Comparison of ENCODE assay signal across 17 cellular contexts in genomic region chr22:29521526-29521925, GRCh38. TPM values are rescaled to one million over a fixed set of nuclear protein-coding genes. Genes with fewer than 3 reads are reported as not detected.
DNase-seq lines count a peak whose midpoint lies in the region; ATAC-seq and TF ChIP-seq lines count a peak whose summit lies in the region.
"Had no signal": no experiment of that assay in that cellular context is flagged by ENCODE, and none has a peak within 500 bp of the region (broad histone marks: within the 10 kb centered on the region; RNA-seq: fewer than 3 reads in every experiment).

No MANE protein-coding gene starts in this region.

- H3K4me1 ChIP-seq in osteoblast (ENCODE audit: insufficient read depth, low read length) (peaks cover 11% of the 10 kb centered on the region), OCI-LY7 (ENCODE audit: insufficient read depth, low read length, poor library complexity, severe bottlenecking) (no peaks in the 10 kb centered on the region)
- H3K4me1 ChIP-seq: BLaER1 treated with 17β-estradiol and CSF1 and Interleukin-3, amounts not matched to agents 10 nM and 100 nM; HAP-1 had no signal

- H3K4me3 ChIP-seq in brain microvascular endothelial cell (ENCODE audit: low read depth, low read length) (no peak overlapping the region), osteoblast (ENCODE audit: insufficient read depth, low read length) (no peak overlapping the region), OCI-LY7 (ENCODE audit: low read depth, low read length, poor library complexity, severe bottlenecking) (no peak overlapping the region)
- H3K4me3 ChIP-seq: BLaER1 treated with 17β-estradiol and CSF1 and Interleukin-3, amounts not matched to agents 10 nM and 100 nM; HAP-1; K562 had no signal

- H3K4me2 ChIP-seq in osteoblast (ENCODE audit: insufficient read depth, low read length) (no peak overlapping the region), OCI-LY7 (ENCODE audit: low read length) (no peak overlapping the region)
- H3K4me2 ChIP-seq: BLaER1 treated with 17β-estradiol and CSF1 and Interleukin-3, amounts not matched to agents 10 nM and 100 nM had no signal

- no peaks in the 10 kb centered on the region for H3K9me2 ChIP-seq in OCI-LY7 (ENCODE audit: insufficient read depth, low read length)

- intact Hi-C loops in OCI-LY7 (cut with micrococcal nuclease; ENCODE audit: unreplicated experiment) = loop anchor here (10.0 kb wide), 1 partner anchor 217 kb away; the partner anchor contains the start of gene GAS2L1

- no peak for DNase-seq in activated T-cell treated with anti-CD3 and anti-CD28 coated beads, Interleukin-2, amount 50 U/mL, for 24 hours
- DNase-seq in activated T-cell treated with anti-CD3 and anti-CD28 coated beads, Interleukin-2, amount 50 U/mL, for 72 hours = no peak
- no peak for DNase-seq in brain microvascular endothelial cell
- DNase-seq in osteoblast (ENCODE audit: insufficient read length, low spot score, missing footprints) = no peak
- DNase-seq in WTC11 (ENCODE audit: low spot score) = no peak
- DNase-seq in OCI-LY7 (ENCODE audit: low spot score) = no peak
- no peak for DNase-seq in SW480 (ENCODE audit: low spot score)
- DNase-seq in substantia nigra (lab: John Stamatoyannopoulos, UW) = no peak
- DNase-seq: Calu3; CD4-positive, CD25-positive, alpha-beta regulatory T cell; DMS 273 treated with DMSO at 0.1 percent for 48 hours; DMS79 had no signal

- H3K9me3 Mint-ChIP-seq in activated T-cell treated with anti-CD3 and anti-CD28 coated beads, Interleukin-2, amount 50 U/mL, for 24 hours = no peaks in the 10 kb centered on the region
- H3K9me3 Mint-ChIP-seq in activated T-cell treated with anti-CD3 and anti-CD28 coated beads, Interleukin-2, amount 50 U/mL, for 72 hours = no peaks in the 10 kb centered on the region
- H3K9me3 Mint-ChIP-seq in WTC11 = no peaks in the 10 kb centered on the region
- H3K9me3 Mint-ChIP-seq: CD4-positive, CD25-positive, alpha-beta regulatory T cell had no signal

- no peaks in the 10 kb centered on the region for H3K9me3 ChIP-seq in osteoblast (ENCODE audit: low read depth, low read length)
- H3K9me3 ChIP-seq in OCI-LY7 (ENCODE audit: low read length) = no peaks in the 10 kb centered on the region
- H3K9me3 ChIP-seq: BLaER1 treated with 17β-estradiol and CSF1 and Interleukin-3, amounts not matched to agents 10 nM and 100 nM; HAP-1 had no signal

- H3K27me3 ChIP-seq in brain microvascular endothelial cell (replicated peaks) (no peaks in the 10 kb centered on the region), osteoblast (ENCODE audit: insufficient read depth, low read length) (no peaks in the 10 kb centered on the region)
- H3K27me3 ChIP-seq: BLaER1 treated with 17β-estradiol and CSF1 and Interleukin-3, amounts not matched to agents 10 nM and 100 nM had no signal

- peaks cover 95% of the 10 kb centered on the region for H3K36me3 Mint-ChIP-seq in activated T-cell treated with anti-CD3 and anti-CD28 coated beads, Interleukin-2, amount 50 U/mL, for 24 hours (ENCODE audit: low read depth)
- H3K36me3 Mint-ChIP-seq in activated T-cell treated with anti-CD3 and anti-CD28 coated beads, Interleukin-2, amount 50 U/mL, for 72 hours (ENCODE audit: insufficient read depth in 2 of 2) = peaks cover 3 to 13% of the 10 kb centered on the region in 2 donors
- H3K36me3 Mint-ChIP-seq in WTC11 = peaks cover 61% of the 10 kb centered on the region

- no peak overlapping the region for H2AFZ ChIP-seq in osteoblast (ENCODE audit: low read length)
- H2AFZ ChIP-seq in OCI-LY7 (ENCODE audit: low read length) = no peak overlapping the region

- CTCF ChIA-PET in WTC11 (lab: Charles Lee) (no interaction called here), OCI-LY7 (lab: Charles Lee; ENCODE audit: unreplicated experiment) (no interaction called here)

- H3K27ac Mint-ChIP-seq in activated T-cell treated with anti-CD3 and anti-CD28 coated beads, Interleukin-2, amount 50 U/mL, for 24 hours = peak overlapping the region; percentile 1
- H3K27ac Mint-ChIP-seq in activated T-cell treated with anti-CD3 and anti-CD28 coated beads, Interleukin-2, amount 50 U/mL, for 72 hours = no peak overlapping the region
- no peak overlapping the region for H3K27ac Mint-ChIP-seq in WTC11

- H3K27ac ChIP-seq in brain microvascular endothelial cell = peak overlapping the region; percentile 25
- peak overlapping the region; percentile 69 for H3K27ac ChIP-seq in osteoblast (ENCODE audit: low read depth, low read length)
- H3K27ac ChIP-seq in OCI-LY7 (ENCODE audit: low read depth, low read length, poor library complexity, severe bottlenecking) = no peak overlapping the region
- H3K27ac ChIP-seq in substantia nigra (ENCODE audit: low read depth, low read length, poor library complexity, severe bottlenecking) = no peak overlapping the region
- H3K27ac ChIP-seq: 22Rv1, HL-60 had no signal

- H3K4me1 Mint-ChIP-seq in activated T-cell treated with anti-CD3 and anti-CD28 coated beads, Interleukin-2, amount 50 U/mL, for 24 hours (ENCODE audit: low read depth) = no peaks in the 10 kb centered on the region
- no peaks in the 10 kb centered on the region for H3K4me1 Mint-ChIP-seq in activated T-cell treated with anti-CD3 and anti-CD28 coated beads, Interleukin-2, amount 50 U/mL, for 72 hours (ENCODE audit: low read depth)
- H3K4me1 Mint-ChIP-seq in WTC11 = no peaks in the 10 kb centered on the region
- H3K4me1 Mint-ChIP-seq: CD4-positive, CD25-positive, alpha-beta regulatory T cell had no signal

- H3K79me2 ChIP-seq in osteoblast (ENCODE audit: insufficient read depth, low read length) (no peaks in the 10 kb centered on the region), OCI-LY7 (ENCODE audit: insufficient read depth, low read depth, low read length) (no peaks in the 10 kb centered on the region)

- no peaks in the 10 kb centered on the region for H3K27me3 Mint-ChIP-seq in activated T-cell treated with anti-CD3 and anti-CD28 coated beads, Interleukin-2, amount 50 U/mL, for 24 hours
- no peaks in the 10 kb centered on the region for H3K27me3 Mint-ChIP-seq in activated T-cell treated with anti-CD3 and anti-CD28 coated beads, Interleukin-2, amount 50 U/mL, for 72 hours (ENCODE audit: low read depth)
- H3K27me3 Mint-ChIP-seq in WTC11 (ENCODE audit: low read depth) = no peaks in the 10 kb centered on the region
- H3K27me3 Mint-ChIP-seq: CD4-positive, CD25-positive, alpha-beta regulatory T cell had no signal

- POLR2A ChIA-PET in WTC11 (lab: Charles Lee) = no interaction called here
- POLR2A ChIA-PET in OCI-LY7 (lab: Charles Lee) = interaction anchor here (0.6 kb wide), 1 partner anchor 66 kb away, joined by 5 read pairs; no protein-coding TSS in a partner anchor

- no TSS peak for BruUV-seq in OCI-LY7 (replicated peaks; lab: Mats Ljungman, UMichigan)

- H4K20me1 ChIP-seq in osteoblast (ENCODE audit: insufficient read depth, low read length) = no peaks in the 10 kb centered on the region
- no peaks in the 10 kb centered on the region for H4K20me1 ChIP-seq in OCI-LY7 (ENCODE audit: insufficient read depth, low read length)

- H3K36me3 ChIP-seq in brain microvascular endothelial cell (replicated peaks) = peaks cover 76% of the 10 kb centered on the region
- H3K36me3 ChIP-seq in osteoblast (ENCODE audit: insufficient read depth, low read length) = peaks cover 73% of the 10 kb centered on the region
- peaks cover 85% of the 10 kb centered on the region for H3K36me3 ChIP-seq in OCI-LY7 (ENCODE audit: insufficient read depth, low read length)

- no peak overlapping the region for H3K4me3 Mint-ChIP-seq in activated T-cell treated with anti-CD3 and anti-CD28 coated beads, Interleukin-2, amount 50 U/mL, for 24 hours
- H3K4me3 Mint-ChIP-seq in activated T-cell treated with anti-CD3 and anti-CD28 coated beads, Interleukin-2, amount 50 U/mL, for 72 hours = no peak overlapping the region
- H3K4me3 Mint-ChIP-seq in WTC11 = no peak overlapping the region
- H3K4me3 Mint-ChIP-seq: CD4-positive, CD25-positive, alpha-beta regulatory T cell had no signal

- in situ Hi-C loops in brain microvascular endothelial cell (cut with HindIII; ENCODE audit: low pct_ligation_motif_present, low sequenced_read_pairs) = no loop called here

- no peak for ATAC-seq in activated T-cell treated with anti-CD3 and anti-CD28 coated beads, Interleukin-2, amount 50 U/mL, for 72 hours (replicated peaks in 1 of 2)
- ATAC-seq in WTC11 = no peak
- ATAC-seq: K562 had no signal

- no peak for TF ChIP-seq CTCF in brain microvascular endothelial cell (IDR thresholded peaks at IDR 0.05; ENCODE audit: low read depth, low read length, missing control alignments)
- no peak for TF ChIP-seq CTCF in osteoblast (IDR thresholded peaks at IDR 0.05; ENCODE audit: extremely low read depth, low read depth, low read length)
- TF ChIP-seq CTCF in WTC11 (IDR thresholded peaks at IDR 0.05) = no peak
- no peak for TF ChIP-seq CTCF in OCI-LY7 (conservative IDR thresholded peaks at IDR 0.05; ENCODE audit: low read length)

TF ChIP-seq in WTC11, 78 proteins besides CTCF, POLR2A, EP300 and RAD21 (continues in another document):
- TF ChIP-seq E2F1 (CRISPR knock-in tag; IDR thresholded peaks at IDR 0.05) = no peak

RNA-seq across cellular contexts. Expression of gene THOC5, which starts 32.0 kb away (rescaled TPM):
- total RNA-seq in activated T-cell treated with anti-CD3 and anti-CD28 coated beads, Interleukin-2, amount 50 U/mL, for 72 hours = 10 to 100 TPM; 55.1 to 73.9 TPM
- total RNA-seq in osteoblast = 63.7 and 64.8 TPM in 2 replicates
- 43.7 to 51.2 TPM (median 47.8 TPM) in 3 replicates for total RNA-seq in WTC11 (2021)
- 35.9 and 38.5 TPM in 2 replicates for total RNA-seq in OCI-LY7 (2014; rRNA removed; shearing (Covaris generic))
- 52.7 and 56.7 TPM in 2 replicates for total RNA-seq in OCI-LY7 (2022)

RNA-seq across cellular contexts. Expression of gene NEFH, which starts 41.5 kb away (rescaled TPM):
- 1 to 10 TPM; 1.6 to 1.7 TPM for total RNA-seq in activated T-cell treated with anti-CD3 and anti-CD28 coated beads, Interleukin-2, amount 50 U/mL, for 72 hours
- total RNA-seq in osteoblast = under 0.01 and 0.36 TPM in 2 replicates
- total RNA-seq in WTC11 (2021) = 2.6 to 3.7 TPM (median 3.7 TPM) in 3 replicates
- total RNA-seq in OCI-LY7 (2014; rRNA removed; shearing (Covaris generic)) = not detected in 2 replicates
- total RNA-seq in OCI-LY7 (2022) = not detected in 2 replicates
- total RNA-seq: Calu3 had no signal

RNA-seq across cellular contexts. Expression of gene NIPSNAP1, which starts 59.4 kb away (rescaled TPM):
- total RNA-seq in activated T-cell treated with anti-CD3 and anti-CD28 coated beads, Interleukin-2, amount 50 U/mL, for 72 hours = 10 to 100 TPM; 69.0 to 87.0 TPM
- 47.0 and 52.5 TPM in 2 replicates for total RNA-seq in osteoblast
- total RNA-seq in WTC11 (2021) = 153 to 224 TPM (median 217 TPM) in 3 replicates
- 49.4 and 51.8 TPM in 2 replicates for total RNA-seq in OCI-LY7 (2014; rRNA removed; shearing (Covaris generic))
- 61.1 and 61.9 TPM in 2 replicates for total RNA-seq in OCI-LY7 (2022)

Comparison
In these comparisons a context has a peak if more than half of its experiments do, and no peak if none do; other contexts are left out.
1. H3K27ac ChIP-seq: peak in brain microvascular endothelial cell (single experiment) and osteoblast (single experiment); none in OCI-LY7 (single experiment) and substantia nigra (single experiment).